ENCODE assay signal across 12 cellular contexts in genomic region chr7:100128602-100128963, GRCh38. TPM values are rescaled to one million over a fixed set of nuclear protein-coding genes. Genes with fewer than 3 reads are reported as not detected.
DNase-seq lines count a peak whose midpoint lies in the region; ATAC-seq and TF ChIP-seq lines count a peak whose summit lies in the region.
"Had no signal": no experiment of that assay in that cellular context is flagged by ENCODE, and none has a peak within 500 bp of the region (broad histone marks: within the 10 kb centered on the region; RNA-seq: fewer than 3 reads in every experiment).

No MANE protein-coding gene starts in this region.

- no peak overlapping the region for H3K27ac ChIP-seq in SK-N-MC
- H3K27ac ChIP-seq in esophagus squamous epithelium: peak overlapping the region in 3 of 4 donors; percentile 92 to 99 (median 97)
- no peak overlapping the region for H3K27ac ChIP-seq in skeletal muscle tissue (ENCODE audit: low read depth, low read length)

- H3K27ac Mint-ChIP-seq in activated CD4-positive, alpha-beta T cell treated with anti-CD3 and anti-CD28 coated beads, Interleukin-2, amount 10 ng/mL, durations not matched to agents 24 days and 14 days: peak overlapping the region; percentile 73

- peak overlapping the region; percentile 99 for H3K4me3 Mint-ChIP-seq in activated CD4-positive, alpha-beta T cell treated with anti-CD3 and anti-CD28 coated beads, Interleukin-2, amount 10 ng/mL, durations not matched to agents 24 days and 14 days

- no peaks in the 10 kb centered on the region for H3K36me3 ChIP-seq in SK-N-MC (ENCODE audit: insufficient read depth, low read length)
- H3K36me3 ChIP-seq in esophagus squamous epithelium: peaks cover 0 to 7% (median 0%) of the 10 kb centered on the region in 3 donors
- H3K36me3 ChIP-seq in skeletal muscle tissue (ENCODE audit: control insufficient read depth in 3 of 3, insufficient read depth in 3 of 3, low read length in 3 of 3): peaks cover 0 to 3% (median 0%) of the 10 kb centered on the region in 3 donors
- H3K36me3 ChIP-seq: upper lobe of right lung had no signal

- H3K9me3 ChIP-seq in SK-N-MC (ENCODE audit: low read depth, low read length) (no peaks in the 10 kb centered on the region), esophagus squamous epithelium (no peaks in the 10 kb centered on the region), skeletal muscle tissue (ENCODE audit: control insufficient read depth in 3 of 3, low read length in 3 of 3) (no peaks in the 10 kb centered on the region)
- H3K9me3 ChIP-seq: upper lobe of right lung had no signal

- H3K4me3 ChIP-seq in SK-N-MC: peak overlapping the region; percentile 89
- H3K4me3 ChIP-seq in esophagus squamous epithelium: peak overlapping the region in 1 of 4 donors; percentile 87
- no peak overlapping the region for H3K4me3 ChIP-seq in skeletal muscle tissue (ENCODE audit: low read length in 3 of 3)

- H3K27me3 ChIP-seq in esophagus squamous epithelium (no peaks in the 10 kb centered on the region), skeletal muscle tissue (ENCODE audit: control insufficient read depth in 3 of 3, insufficient read depth in 3 of 3, low read length in 3 of 3) (peaks cover 0 to 4% (median 0%) of the 10 kb centered on the region in 3 donors)
- H3K27me3 ChIP-seq: upper lobe of right lung had no signal

- H3K9ac ChIP-seq in SK-N-MC (ENCODE audit: insufficient read length) (no peak overlapping the region), skeletal muscle tissue (ENCODE audit: low read depth in 1 of 3, low read length in 3 of 3) (peak overlapping the region in 2 of 3 donors; percentile 46 to 97)

- H3K36me3 Mint-ChIP-seq in activated CD4-positive, alpha-beta T cell treated with anti-CD3 and anti-CD28 coated beads, Interleukin-2, amount 10 ng/mL, durations not matched to agents 24 days and 14 days (ENCODE audit: low read depth): peaks cover 6% of the 10 kb centered on the region

- no peak for ATAC-seq in HG03457 (IDR thresholded peaks at IDR 0.05; ENCODE audit: unreplicated experiment)
- no peak for ATAC-seq in GM21786 (IDR thresholded peaks at IDR 0.05; ENCODE audit: unreplicated experiment)
- no peak for ATAC-seq in HG03175 (IDR thresholded peaks at IDR 0.05; ENCODE audit: unreplicated experiment)
- ATAC-seq: upper lobe of right lung had no signal

- 56 to 58% methylated on average over 1 of the region's 1 CpG for WGBS in esophagus squamous epithelium, 2 donors

- DNase-seq in activated CD4-positive, alpha-beta T cell treated with anti-CD3 and anti-CD28 coated beads, Interleukin-2, amount 10 ng/mL, durations not matched to agents 24 days and 14 days: no peak
- no peak for DNase-seq in activated CD4-positive, alpha-beta T cell treated with anti-CD3 and anti-CD28 coated beads, Interleukin-2, amount 50 U/mL, for 48 hours
- DNase-seq in SK-N-MC (ENCODE audit: low read depth, low spot score): no peak
- DNase-seq in esophagus squamous epithelium (lab: John Stamatoyannopoulos, UW): no peak
- DNase-seq: foreskin melanocyte, HCEC 1CT, left ventricle myocardium superior, upper lobe of right lung had no signal

- H3K27me3 Mint-ChIP-seq in activated CD4-positive, alpha-beta T cell treated with anti-CD3 and anti-CD28 coated beads, Interleukin-2, amount 10 ng/mL, durations not matched to agents 24 days and 14 days: no peaks in the 10 kb centered on the region

- no peaks in the 10 kb centered on the region for H3K9me3 Mint-ChIP-seq in activated CD4-positive, alpha-beta T cell treated with anti-CD3 and anti-CD28 coated beads, Interleukin-2, amount 10 ng/mL, durations not matched to agents 24 days and 14 days

- intact Hi-C loops in activated CD4-positive, alpha-beta T cell treated with anti-CD3 and anti-CD28 coated beads, Interleukin-2, amount 10 ng/mL, durations not matched to agents 24 days and 14 days (cut with micrococcal nuclease): loop anchor here (5.0 to 10.0 kb wide), 5 partner anchors 94 to 456 kb away; partner anchors contain the start of genes FBXO24, LRCH4 and ZKSCAN1
- intact Hi-C loops in esophagus squamous epithelium (cut with DNase I): no loop called here

- peaks cover 30 to 77% (median 33%) of the 10 kb centered on the region in 3 donors for H3K4me1 ChIP-seq in esophagus squamous epithelium
- H3K4me1 ChIP-seq in skeletal muscle tissue (ENCODE audit: control insufficient read depth in 3 of 3, insufficient read depth in 3 of 3, low read length in 3 of 3): peaks cover 18 to 34% (median 19%) of the 10 kb centered on the region in 3 donors

- peaks cover 28% of the 10 kb centered on the region for H3K4me1 Mint-ChIP-seq in activated CD4-positive, alpha-beta T cell treated with anti-CD3 and anti-CD28 coated beads, Interleukin-2, amount 10 ng/mL, durations not matched to agents 24 days and 14 days

- no peak for TF ChIP-seq CTCF in esophagus squamous epithelium (IDR thresholded peaks at IDR 0.05)

- no peak for TF ChIP-seq POLR2A in esophagus squamous epithelium (IDR thresholded peaks at IDR 0.05)

RNA-seq across cellular contexts. Expression of gene MBLAC1, which starts 1.8 kb away (rescaled TPM):
- 3.0 and 3.5 TPM in 2 replicates for total RNA-seq in activated CD4-positive, alpha-beta T cell treated with anti-CD3 and anti-CD28 coated beads, Interleukin-2, amount 10 ng/mL, durations not matched to agents 24 days and 14 days
- total RNA-seq in esophagus squamous epithelium (1 to 10 TPM; 2.1 to 6.7 (median 2.9) TPM), skeletal muscle tissue (1.0 TPM)

RNA-seq across cellular contexts. Expression of gene CNPY4, which starts 9.1 kb away (rescaled TPM):
- total RNA-seq in activated CD4-positive, alpha-beta T cell treated with anti-CD3 and anti-CD28 coated beads, Interleukin-2, amount 10 ng/mL, durations not matched to agents 24 days and 14 days: 16.2 and 17.0 TPM in 2 replicates
- total RNA-seq in esophagus squamous epithelium (1 to 10 TPM in 3 of 4 donors, under 1 TPM in 1; 0.87 to 5.3 (median 3.1) TPM), skeletal muscle tissue (25.6 TPM)

RNA-seq across cellular contexts. Expression of gene TAF6, which starts 9.4 kb away (rescaled TPM):
- 68.4 and 71.5 TPM in 2 replicates for total RNA-seq in activated CD4-positive, alpha-beta T cell treated with anti-CD3 and anti-CD28 coated beads, Interleukin-2, amount 10 ng/mL, durations not matched to agents 24 days and 14 days
- total RNA-seq in esophagus squamous epithelium (10 to 100 TPM; 24.4 to 40.6 (median 30.5) TPM), skeletal muscle tissue (11.0 TPM)

RNA-seq across cellular contexts. Expression of gene LAMTOR4, which starts 20.1 kb away (rescaled TPM):
- total RNA-seq in activated CD4-positive, alpha-beta T cell treated with anti-CD3 and anti-CD28 coated beads, Interleukin-2, amount 10 ng/mL, durations not matched to agents 24 days and 14 days: 123 and 126 TPM in 2 replicates
- total RNA-seq in esophagus squamous epithelium: 100 to 1,000 TPM in 1 of 4 donors, 10 to 100 TPM in 3; 71.8 to 138 (median 86.7) TPM
- total RNA-seq in skeletal muscle tissue: 73.1 TPM

RNA-seq across cellular contexts. Expression of gene AP4M1, which starts 27.1 kb away (rescaled TPM):
- total RNA-seq in activated CD4-positive, alpha-beta T cell treated with anti-CD3 and anti-CD28 coated beads, Interleukin-2, amount 10 ng/mL, durations not matched to agents 24 days and 14 days: 13.5 and 16.4 TPM in 2 replicates
- total RNA-seq in esophagus squamous epithelium (10 to 100 TPM in 2 of 4 donors, 1 to 10 TPM in 2; 8.1 to 26.1 (median 9.9) TPM), skeletal muscle tissue (20.9 TPM)

Comparison
In these comparisons a context has a peak if more than half of its experiments do, and no peak if none do; other contexts are left out.
1. H3K27ac ChIP-seq: peak in esophagus squamous epithelium (3 of 4); none in SK-N-MC (single experiment) and skeletal muscle tissue (single experiment).